ENCODE assay signal across 1 cellular context in the genomic region with DNA sequence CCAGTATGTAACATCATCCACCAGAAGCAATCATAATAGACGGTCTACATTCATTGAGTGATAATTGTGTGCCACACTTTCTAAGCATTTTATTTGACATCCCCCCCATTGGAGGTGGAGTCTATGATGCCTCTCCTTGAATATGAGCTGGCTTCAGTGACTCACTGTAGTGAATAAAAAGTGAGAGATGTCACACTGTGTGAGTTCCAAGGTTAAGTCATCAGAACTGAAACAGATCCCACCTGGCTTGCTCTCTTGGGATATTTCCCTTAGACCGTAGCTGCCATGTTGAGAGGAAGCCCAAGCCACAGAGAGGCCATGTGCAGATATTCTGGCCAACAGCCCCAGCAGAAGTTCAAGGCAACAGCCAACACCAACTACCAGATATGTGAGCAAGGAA.
TF ChIP-seq lines count a peak whose summit lies in the region.

No MANE protein-coding gene starts in this region.

TF ChIP-seq in HEK293, 187 proteins besides CTCF, POLR2A, EP300 and RAD21 (continued from another document):
- TF ChIP-seq ZNF214 (tag by site-specific recombination; IDR thresholded peaks at IDR 0.05; ENCODE audit: borderline replicate concordance) (no peak), KLF8 (tag by site-specific recombination; IDR thresholded peaks at IDR 0.05) (no peak; the same call in 1 of the 2 replicates), ZNF639 (tag by site-specific recombination; IDR thresholded peaks at IDR 0.05) (peak; percentile 29; the same call in 1 of the 2 replicates), ZNF221 (tag by site-specific recombination; IDR thresholded peaks at IDR 0.05; ENCODE audit: borderline replicate concordance) (no peak), YY1 (tag by site-specific recombination; IDR thresholded peaks at IDR 0.05) (peak; percentile 52; the same call in 1 of the 2 replicates)
